15 cellular contexts compared by ENCODE assay signal in genomic region chr5:134142088-134142487, GRCh38. TPM values are rescaled to one million over a fixed set of nuclear protein-coding genes. Genes with fewer than 3 reads are reported as not detected.
A peak's percentile ranks its signal among the peaks of the same experiment; 100 is the strongest.
DNase-seq lines count a peak whose midpoint lies in the region; ATAC-seq and TF ChIP-seq lines count a peak whose summit lies in the region.
"Had no signal": no experiment of that assay in that cellular context is flagged by ENCODE, and none has a peak within 500 bp of the region (broad histone marks: within the 10 kb centered on the region; RNA-seq: fewer than 3 reads in every experiment).

No MANE protein-coding gene starts in this region.

- H3K36me3 ChIP-seq in esophagus muscularis mucosa (peaks cover 22 to 84% (median 72%) of the 10 kb centered on the region in 4 donors), sigmoid colon (peaks cover 6 to 63% (median 21%) of the 10 kb centered on the region in 4 donors)

- 80% methylated on average over 3 of the region's 5 CpGs for WGBS in esophagus muscularis mucosa
- 69 to 83% methylated on average over 5 of the region's 5 CpGs for WGBS in sigmoid colon, 2 donors

- TF ChIP-seq CTCF in VCaP (conservative IDR thresholded peaks at IDR 0.05) (no peak), esophagus muscularis mucosa (IDR thresholded peaks at IDR 0.05) (no peak), sigmoid colon (IDR thresholded peaks at IDR 0.05) (no peak)

- H3K9me3 Mint-ChIP-seq in activated T-cell treated with anti-CD3 and anti-CD28 coated beads, Interleukin-2, amount 50 U/mL, for 24 hours = no peaks in the 10 kb centered on the region
- H3K9me3 Mint-ChIP-seq: activated T-helper 2 cell treated with anti-CD3 and anti-CD28 coated beads, Interferon-gamma antibody, Interleukin-2, Interleukin-4, amounts not matched to agents 10 μg/mL and 5 μg/mL and 100 μg/mL, durations not matched to agents 14 hours and 24 hours and 36 hours had no signal

- H3K4me1 ChIP-seq in esophagus muscularis mucosa (peaks cover 18 to 52% (median 34%) of the 10 kb centered on the region in 4 donors), sigmoid colon (peaks cover 0 to 15% (median 7%) of the 10 kb centered on the region in 4 donors)

- H3K4me3 Mint-ChIP-seq in activated T-cell treated with anti-CD3 and anti-CD28 coated beads, Interleukin-2, amount 50 U/mL, for 24 hours = no peak overlapping the region

- H3K36me3 Mint-ChIP-seq in activated T-cell treated with anti-CD3 and anti-CD28 coated beads, Interleukin-2, amount 50 U/mL, for 24 hours (ENCODE audit: low read depth) = peaks cover 98% of the 10 kb centered on the region

- peaks cover 68% of the 10 kb centered on the region for H3K4me1 Mint-ChIP-seq in activated T-cell treated with anti-CD3 and anti-CD28 coated beads, Interleukin-2, amount 50 U/mL, for 24 hours (ENCODE audit: low read depth)

- no peak overlapping the region for H3K4me3 ChIP-seq in esophagus muscularis mucosa
- H3K4me3 ChIP-seq in sigmoid colon = no peak overlapping the region
- H3K4me3 ChIP-seq: lung had no signal

- no peaks in the 10 kb centered on the region for H3K9me3 ChIP-seq in esophagus muscularis mucosa
- no peaks in the 10 kb centered on the region for H3K9me3 ChIP-seq in sigmoid colon

- no peaks in the 10 kb centered on the region for H3K27me3 ChIP-seq in esophagus muscularis mucosa
- H3K27me3 ChIP-seq in sigmoid colon = no peaks in the 10 kb centered on the region

- no peaks in the 10 kb centered on the region for H3K27me3 Mint-ChIP-seq in activated T-cell treated with anti-CD3 and anti-CD28 coated beads, Interleukin-2, amount 50 U/mL, for 24 hours

- TF ChIP-seq EP300 in esophagus muscularis mucosa (IDR thresholded peaks at IDR 0.05) = no peak
- no peak for TF ChIP-seq EP300 in sigmoid colon (IDR thresholded peaks at IDR 0.05)

- peak overlapping the region; percentile 49 for H3K27ac ChIP-seq in VCaP
- H3K27ac ChIP-seq in esophagus muscularis mucosa (replicated peaks in 1 of 4) = no peak overlapping the region
- no peak overlapping the region for H3K27ac ChIP-seq in sigmoid colon

- no peak for ATAC-seq in HG03280 (IDR thresholded peaks at IDR 0.05; ENCODE audit: unreplicated experiment)

- TF ChIP-seq POLR2A in esophagus muscularis mucosa (IDR thresholded peaks at IDR 0.05; ENCODE audit: low read depth) (no peak), sigmoid colon (IDR thresholded peaks at IDR 0.05) (no peak)

- DNase-seq in activated T-cell treated with anti-CD3 and anti-CD28 coated beads, Interleukin-2, amount 50 U/mL, for 24 hours = peak; percentile 32
- DNase-seq in activated T-cell treated with anti-CD3 and anti-CD28 coated beads for 4 hours (no peak), esophagus muscularis mucosa (ENCODE audit: extremely low spot score) (peak; percentile 83), sigmoid colon (peak; percentile 57), NOMO-1 (lab: John Stamatoyannopoulos, UW; ENCODE audit: unreplicated experiment in 2 of 2) (no peak)
- DNase-seq in activated CD4-positive, alpha-beta T cell treated with anti-CD3 and anti-CD28 coated beads, Interleukin-2, amount 50 U/mL, for 1 hour = no peak
- DNase-seq: activated CD4-positive, alpha-beta T cell treated with anti-CD3 and anti-CD28 coated beads for 48 hours; GOT3; NCI-H1436; NCI-H226; SHP77 had no signal

- H3K27ac Mint-ChIP-seq in activated T-cell treated with anti-CD3 and anti-CD28 coated beads, Interleukin-2, amount 50 U/mL, for 24 hours = peak overlapping the region; percentile 34
- H3K27ac Mint-ChIP-seq: activated T-helper 2 cell treated with anti-CD3 and anti-CD28 coated beads, Interferon-gamma antibody, Interleukin-2, Interleukin-4, amounts not matched to agents 10 μg/mL and 5 μg/mL and 100 μg/mL, durations not matched to agents 14 hours and 24 hours and 36 hours had no signal

- intact Hi-C loops in esophagus muscularis mucosa (cut with DNase I) = no loop called here
- intact Hi-C loops in sigmoid colon (cut with DNase I) = no loop called here

RNA-seq across cellular contexts. Expression of gene TCF7, which starts 27.6 kb away (rescaled TPM):
- total RNA-seq in esophagus muscularis mucosa = 1 to 10 TPM in 3 of 4 donors, under 1 TPM in 1; 0.99 to 2.1 (median 1.5) TPM
- 1 to 10 TPM in 1 of 4 donors, under 1 TPM in 3; 0.36 to 1.5 (median 0.62) TPM for total RNA-seq in sigmoid colon
- 10 to 100 TPM in 1 of 3 donors, 1 to 10 TPM in 2; 1.8 to 38.4 (median 3.7) TPM for polyA plus RNA-seq in sigmoid colon

RNA-seq across cellular contexts. Expression of gene SKP1, which starts 34.7 kb away (rescaled TPM):
- total RNA-seq in esophagus muscularis mucosa = 100 to 1,000 TPM; 170 to 345 (median 322) TPM
- total RNA-seq in sigmoid colon = 100 to 1,000 TPM; 193 to 320 (median 271) TPM
- 100 to 1,000 TPM; 445 to 938 (median 717) TPM for polyA plus RNA-seq in sigmoid colon

Comparison
In these comparisons a context has a peak if more than half of its experiments do, and no peak if none do; other contexts are left out.
1. DNase-seq: peak in activated T-cell treated with anti-CD3 and anti-CD28 coated beads, Interleukin-2, amount 50 U/mL, for 24 hours (single experiment), esophagus muscularis mucosa (single experiment) and sigmoid colon (single experiment); none in activated T-cell treated with anti-CD3 and anti-CD28 coated beads for 4 hours (single experiment), NOMO-1 (0 of 2) and activated CD4-positive, alpha-beta T cell treated with anti-CD3 and anti-CD28 coated beads, Interleukin-2, amount 50 U/mL, for 1 hour (single experiment).